Comparison of ENCODE assay signal across 1 cellular context in the genomic region with DNA sequence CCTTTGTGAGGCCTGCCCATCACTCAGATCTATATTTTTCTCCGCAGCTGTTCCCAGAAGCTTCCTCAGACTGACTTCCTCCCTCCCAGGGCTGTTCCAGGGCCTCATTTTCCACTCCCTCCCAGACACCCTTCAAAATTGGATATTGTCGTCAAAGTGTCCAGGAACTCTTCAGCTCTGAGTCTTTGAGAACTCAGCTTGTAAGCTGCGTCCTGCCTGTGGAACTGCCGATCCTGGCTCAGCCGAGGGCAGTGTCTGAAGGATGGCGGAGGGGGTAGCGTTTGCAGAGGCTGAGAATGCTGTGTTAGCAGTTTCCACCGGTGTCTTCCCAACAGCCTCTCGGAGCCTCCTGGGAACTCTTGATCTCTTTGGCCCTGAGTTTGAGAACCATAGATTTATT.
TF ChIP-seq lines count a peak whose summit lies in the region.

No MANE protein-coding gene starts in this region.

TF ChIP-seq in GM23338, 12 proteins besides CTCF, POLR2A, EP300 and RAD21:
- TF ChIP-seq, protein P1, sequence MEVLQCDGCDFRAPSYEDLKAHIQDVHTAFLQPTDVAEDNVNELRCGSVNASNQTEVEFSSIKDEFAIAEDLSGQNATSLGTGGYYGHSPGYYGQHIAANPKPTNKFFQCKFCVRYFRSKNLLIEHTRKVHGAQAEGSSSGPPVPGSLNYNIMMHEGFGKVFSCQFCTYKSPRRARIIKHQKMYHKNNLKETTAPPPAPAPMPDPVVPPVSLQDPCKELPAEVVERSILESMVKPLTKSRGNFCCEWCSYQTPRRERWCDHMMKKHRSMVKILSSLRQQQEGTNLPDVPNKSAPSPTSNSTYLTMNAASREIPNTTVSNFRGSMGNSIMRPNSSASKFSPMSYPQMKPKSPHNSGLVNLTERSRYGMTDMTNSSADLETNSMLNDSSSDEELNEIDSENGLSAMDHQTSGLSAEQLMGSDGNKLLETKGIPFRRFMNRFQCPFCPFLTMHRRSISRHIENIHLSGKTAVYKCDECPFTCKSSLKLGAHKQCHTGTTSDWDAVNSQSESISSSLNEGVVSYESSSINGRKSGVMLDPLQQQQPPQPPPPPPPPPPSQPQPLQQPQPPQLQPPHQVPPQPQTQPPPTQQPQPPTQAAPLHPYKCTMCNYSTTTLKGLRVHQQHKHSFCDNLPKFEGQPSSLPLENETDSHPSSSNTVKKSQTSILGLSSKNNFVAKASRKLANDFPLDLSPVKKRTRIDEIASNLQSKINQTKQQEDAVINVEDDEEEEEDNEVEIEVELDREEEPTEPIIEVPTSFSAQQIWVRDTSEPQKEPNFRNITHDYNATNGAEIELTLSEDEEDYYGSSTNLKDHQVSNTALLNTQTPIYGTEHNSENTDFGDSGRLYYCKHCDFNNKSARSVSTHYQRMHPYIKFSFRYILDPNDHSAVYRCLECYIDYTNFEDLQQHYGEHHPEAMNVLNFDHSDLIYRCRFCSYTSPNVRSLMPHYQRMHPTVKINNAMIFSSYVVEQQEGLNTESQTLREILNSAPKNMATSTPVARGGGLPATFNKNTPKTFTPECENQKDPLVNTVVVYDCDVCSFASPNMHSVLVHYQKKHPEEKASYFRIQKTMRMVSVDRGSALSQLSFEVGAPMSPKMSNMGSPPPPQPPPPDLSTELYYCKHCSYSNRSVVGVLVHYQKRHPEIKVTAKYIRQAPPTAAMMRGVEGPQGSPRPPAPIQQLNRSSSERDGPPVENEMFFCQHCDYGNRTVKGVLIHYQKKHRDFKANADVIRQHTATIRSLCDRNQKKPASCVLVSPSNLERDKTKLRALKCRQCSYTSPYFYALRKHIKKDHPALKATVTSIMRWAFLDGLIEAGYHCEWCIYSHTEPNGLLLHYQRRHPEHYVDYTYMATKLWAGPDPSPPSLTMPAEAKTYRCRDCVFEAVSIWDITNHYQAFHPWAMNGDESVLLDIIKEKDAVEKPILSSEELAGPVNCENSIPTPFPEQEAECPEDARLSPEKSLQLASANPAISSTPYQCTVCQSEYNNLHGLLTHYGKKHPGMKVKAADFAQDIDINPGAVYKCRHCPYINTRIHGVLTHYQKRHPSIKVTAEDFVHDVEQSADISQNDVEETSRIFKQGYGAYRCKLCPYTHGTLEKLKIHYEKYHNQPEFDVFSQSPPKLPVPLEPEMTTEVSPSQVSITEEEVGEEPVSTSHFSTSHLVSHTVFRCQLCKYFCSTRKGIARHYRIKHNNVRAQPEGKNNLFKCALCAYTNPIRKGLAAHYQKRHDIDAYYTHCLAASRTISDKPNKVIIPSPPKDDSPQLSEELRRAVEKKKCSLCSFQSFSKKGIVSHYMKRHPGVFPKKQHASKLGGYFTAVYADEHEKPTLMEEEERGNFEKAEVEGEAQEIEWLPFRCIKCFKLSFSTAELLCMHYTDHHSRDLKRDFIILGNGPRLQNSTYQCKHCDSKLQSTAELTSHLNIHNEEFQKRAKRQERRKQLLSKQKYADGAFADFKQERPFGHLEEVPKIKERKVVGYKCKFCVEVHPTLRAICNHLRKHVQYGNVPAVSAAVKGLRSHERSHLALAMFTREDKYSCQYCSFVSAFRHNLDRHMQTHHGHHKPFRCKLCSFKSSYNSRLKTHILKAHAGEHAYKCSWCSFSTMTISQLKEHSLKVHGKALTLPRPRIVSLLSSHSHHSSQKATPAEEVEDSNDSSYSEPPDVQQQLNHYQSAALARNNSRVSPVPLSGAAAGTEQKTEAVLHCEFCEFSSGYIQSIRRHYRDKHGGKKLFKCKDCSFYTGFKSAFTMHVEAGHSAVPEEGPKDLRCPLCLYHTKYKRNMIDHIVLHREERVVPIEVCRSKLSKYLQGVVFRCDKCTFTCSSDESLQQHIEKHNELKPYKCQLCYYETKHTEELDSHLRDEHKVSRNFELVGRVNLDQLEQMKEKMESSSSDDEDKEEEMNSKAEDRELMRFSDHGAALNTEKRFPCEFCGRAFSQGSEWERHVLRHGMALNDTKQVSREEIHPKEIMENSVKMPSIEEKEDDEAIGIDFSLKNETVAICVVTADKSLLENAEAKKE (CRISPR knock-in tag; IDR thresholded peaks at IDR 0.05) = no peak
- TF ChIP-seq, protein P2, sequence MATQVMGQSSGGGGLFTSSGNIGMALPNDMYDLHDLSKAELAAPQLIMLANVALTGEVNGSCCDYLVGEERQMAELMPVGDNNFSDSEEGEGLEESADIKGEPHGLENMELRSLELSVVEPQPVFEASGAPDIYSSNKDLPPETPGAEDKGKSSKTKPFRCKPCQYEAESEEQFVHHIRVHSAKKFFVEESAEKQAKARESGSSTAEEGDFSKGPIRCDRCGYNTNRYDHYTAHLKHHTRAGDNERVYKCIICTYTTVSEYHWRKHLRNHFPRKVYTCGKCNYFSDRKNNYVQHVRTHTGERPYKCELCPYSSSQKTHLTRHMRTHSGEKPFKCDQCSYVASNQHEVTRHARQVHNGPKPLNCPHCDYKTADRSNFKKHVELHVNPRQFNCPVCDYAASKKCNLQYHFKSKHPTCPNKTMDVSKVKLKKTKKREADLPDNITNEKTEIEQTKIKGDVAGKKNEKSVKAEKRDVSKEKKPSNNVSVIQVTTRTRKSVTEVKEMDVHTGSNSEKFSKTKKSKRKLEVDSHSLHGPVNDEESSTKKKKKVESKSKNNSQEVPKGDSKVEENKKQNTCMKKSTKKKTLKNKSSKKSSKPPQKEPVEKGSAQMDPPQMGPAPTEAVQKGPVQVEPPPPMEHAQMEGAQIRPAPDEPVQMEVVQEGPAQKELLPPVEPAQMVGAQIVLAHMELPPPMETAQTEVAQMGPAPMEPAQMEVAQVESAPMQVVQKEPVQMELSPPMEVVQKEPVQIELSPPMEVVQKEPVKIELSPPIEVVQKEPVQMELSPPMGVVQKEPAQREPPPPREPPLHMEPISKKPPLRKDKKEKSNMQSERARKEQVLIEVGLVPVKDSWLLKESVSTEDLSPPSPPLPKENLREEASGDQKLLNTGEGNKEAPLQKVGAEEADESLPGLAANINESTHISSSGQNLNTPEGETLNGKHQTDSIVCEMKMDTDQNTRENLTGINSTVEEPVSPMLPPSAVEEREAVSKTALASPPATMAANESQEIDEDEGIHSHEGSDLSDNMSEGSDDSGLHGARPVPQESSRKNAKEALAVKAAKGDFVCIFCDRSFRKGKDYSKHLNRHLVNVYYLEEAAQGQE (IDR thresholded peaks at IDR 0.05; ENCODE audit: unreplicated experiment) = no peak
- TF ChIP-seq, protein P3, sequence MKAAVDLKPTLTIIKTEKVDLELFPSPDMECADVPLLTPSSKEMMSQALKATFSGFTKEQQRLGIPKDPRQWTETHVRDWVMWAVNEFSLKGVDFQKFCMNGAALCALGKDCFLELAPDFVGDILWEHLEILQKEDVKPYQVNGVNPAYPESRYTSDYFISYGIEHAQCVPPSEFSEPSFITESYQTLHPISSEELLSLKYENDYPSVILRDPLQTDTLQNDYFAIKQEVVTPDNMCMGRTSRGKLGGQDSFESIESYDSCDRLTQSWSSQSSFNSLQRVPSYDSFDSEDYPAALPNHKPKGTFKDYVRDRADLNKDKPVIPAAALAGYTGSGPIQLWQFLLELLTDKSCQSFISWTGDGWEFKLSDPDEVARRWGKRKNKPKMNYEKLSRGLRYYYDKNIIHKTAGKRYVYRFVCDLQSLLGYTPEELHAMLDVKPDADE (IDR thresholded peaks at IDR 0.05) = no peak
- TF ChIP-seq ZNF331 (CRISPR knock-in tag; IDR thresholded peaks at IDR 0.05; ENCODE audit: low read depth) (no peak), JUNB (IDR thresholded peaks at IDR 0.05; ENCODE audit: unreplicated experiment) (no peak), ZNF114 (CRISPR knock-in tag; IDR thresholded peaks at IDR 0.05) (no peak), EZH2phosphoT487 (IDR thresholded peaks at IDR 0.05; ENCODE audit: unreplicated experiment) (no peak), STAT1 (IDR thresholded peaks at IDR 0.05; ENCODE audit: unreplicated experiment) (no peak), NANOG (IDR thresholded peaks at IDR 0.05; ENCODE audit: borderline replicate concordance) (no peak), POLR2AphosphoS5 (IDR thresholded peaks at IDR 0.05; ENCODE audit: low read depth) (no peak), CREB1 (CRISPR knock-in tag; IDR thresholded peaks at IDR 0.05; ENCODE audit: low read depth) (no peak), EZH2 (IDR thresholded peaks at IDR 0.05; ENCODE audit: low read depth, unreplicated experiment) (no peak)
TF ChIP-seq in GM23338: peak in this region for 0.
